In genomic region chr5:43039468-43040286, GRCh38 we compare ENCODE assay signal across 1 cellular context.
TF ChIP-seq lines count a peak whose summit lies in the region.

No MANE protein-coding gene starts in this region.

TF ChIP-seq in K562, 482 proteins besides CTCF, POLR2A, EP300 and RAD21 (continued from another document and continues in another):
- TF ChIP-seq ZNF609 (CRISPR knock-in tag; IDR thresholded peaks at IDR 0.05; ENCODE audit: borderline replicate concordance), result no peak
- no peak; the same call in 1 of the 2 replicates for TF ChIP-seq E2F1 (CRISPR knock-in tag; IDR thresholded peaks at IDR 0.05)
- TF ChIP-seq ETV1 (tag; conservative IDR thresholded peaks at IDR 0.05; ENCODE audit: low read depth), result no peak
- no peak for TF ChIP-seq POLR3A (IDR thresholded peaks at IDR 0.05; ENCODE audit: borderline replicate concordance, extremely low read depth, insufficient read depth, insufficient read length)
- TF ChIP-seq ZNF398 (CRISPR knock-in tag; IDR thresholded peaks at IDR 0.05), result no peak
- no peak for TF ChIP-seq ZNF133 (CRISPR knock-in tag; IDR thresholded peaks at IDR 0.05)
- no peak for TF ChIP-seq POLR3G (IDR thresholded peaks at IDR 0.05; ENCODE audit: extremely low read depth, insufficient read length, insufficient replicate concordance)
- TF ChIP-seq TOE1 (IDR thresholded peaks at IDR 0.05; ENCODE audit: borderline replicate concordance), result no peak; the same call in 1 of the 2 replicates
- TF ChIP-seq TOE1 (CRISPR knock-in tag; IDR thresholded peaks at IDR 0.05; ENCODE audit: borderline replicate concordance, low read depth), result no peak
- TF ChIP-seq EWSR1 (IDR thresholded peaks at IDR 0.05; ENCODE audit: borderline replicate concordance, low read depth, partially characterized antibody), result no peak
- no peak for TF ChIP-seq ZNF280B (CRISPR knock-in tag; IDR thresholded peaks at IDR 0.05)
- TF ChIP-seq ZNF717 (CRISPR knock-in tag; IDR thresholded peaks at IDR 0.05), result no peak
- peak; percentile 72; the same call in 1 of the 2 replicates for TF ChIP-seq CTBP1 (IDR thresholded peaks at IDR 0.05; ENCODE audit: borderline replicate concordance)
- no peak for TF ChIP-seq USF2 (CRISPR knock-in tag; IDR thresholded peaks at IDR 0.05)
- no peak for TF ChIP-seq MED1 (CRISPR knock-in tag; IDR thresholded peaks at IDR 0.05; ENCODE audit: borderline replicate concordance)
- TF ChIP-seq ZEB2 (IDR thresholded peaks at IDR 0.05), result peak; percentile 16; the same call in 1 of the 2 replicates
- no peak for TF ChIP-seq RBM39 (optimal IDR thresholded peaks at IDR 0.05; ENCODE audit: low read depth, low read length)
- TF ChIP-seq ZNF3 (CRISPR knock-in tag; IDR thresholded peaks at IDR 0.05), result no peak
- TF ChIP-seq ETV5 (CRISPR knock-in tag; IDR thresholded peaks at IDR 0.05; ENCODE audit: low read depth), result no peak
- TF ChIP-seq E2F4 (CRISPR knock-in tag; IDR thresholded peaks at IDR 0.05; ENCODE audit: low read depth), result no peak
- TF ChIP-seq ZNF282 (CRISPR knock-in tag; IDR thresholded peaks at IDR 0.05), result no peak
- no peak for TF ChIP-seq ZBTB8A (IDR thresholded peaks at IDR 0.05; ENCODE audit: partially characterized antibody)
- no peak for TF ChIP-seq HSF4 (CRISPR knock-in tag; IDR thresholded peaks at IDR 0.05; ENCODE audit: borderline replicate concordance)
- no peak for TF ChIP-seq CEBPG (CRISPR knock-in tag; IDR thresholded peaks at IDR 0.05)
- TF ChIP-seq CEBPG (tag; conservative IDR thresholded peaks at IDR 0.05 in 1 of 2, IDR thresholded peaks at IDR 0.05 in 1 of 2), result peak in 1 of 2 experiments; percentile 71; a peak in 2 of 4 replicates
- no peak for TF ChIP-seq FOXO4 (CRISPR knock-in tag; IDR thresholded peaks at IDR 0.05)
- TF ChIP-seq EP400 (IDR thresholded peaks at IDR 0.05), result no peak; the same call in 1 of the 2 replicates
- no peak for TF ChIP-seq SPI1 (IDR thresholded peaks at IDR 0.05; ENCODE audit: borderline replicate concordance, low read depth, low read length)
- no peak for TF ChIP-seq TEAD2 (tag; IDR thresholded peaks at IDR 0.05)
- no peak for TF ChIP-seq SUPT5H (IDR thresholded peaks at IDR 0.05)
- TF ChIP-seq CBFB (CRISPR knock-in tag; IDR thresholded peaks at IDR 0.05), result no peak
- no peak for TF ChIP-seq MAX (CRISPR knock-in tag; IDR thresholded peaks at IDR 0.05)
- TF ChIP-seq PTTG1 (tag; IDR thresholded peaks at IDR 0.05; ENCODE audit: low read depth), result no peak
- peak; percentile 61; the same call in 1 of the 2 replicates for TF ChIP-seq MTA3 (IDR thresholded peaks at IDR 0.05; ENCODE audit: borderline replicate concordance)
- no peak for TF ChIP-seq ZNF277 (CRISPR knock-in tag; IDR thresholded peaks at IDR 0.05; ENCODE audit: borderline replicate concordance)
- peak; percentile 78 for TF ChIP-seq L3MBTL2 (IDR thresholded peaks at IDR 0.05)
- no peak for TF ChIP-seq ELF1 (tag; IDR thresholded peaks at IDR 0.05)
- no peak for TF ChIP-seq FOXK2 (conservative IDR thresholded peaks at IDR 0.05 in 1 of 2, IDR thresholded peaks at IDR 0.05 in 1 of 2; ENCODE audit: low read depth in 2 of 2)
- no peak for TF ChIP-seq JUN (IDR thresholded peaks at IDR 0.05; ENCODE audit: borderline replicate concordance, low read depth, low read length)
- no peak for TF ChIP-seq JUN (CRISPR knock-in tag; IDR thresholded peaks at IDR 0.05; ENCODE audit: borderline replicate concordance)
- TF ChIP-seq MYC (IDR thresholded peaks at IDR 0.05; ENCODE audit: low read depth, low read length), result no peak
- TF ChIP-seq MYC (CRISPR knock-in tag; IDR thresholded peaks at IDR 0.05; ENCODE audit: borderline replicate concordance, low read depth), result no peak
- TF ChIP-seq POLR2AphosphoS2 (IDR thresholded peaks at IDR 0.05; ENCODE audit: low read length), result no peak
- no peak for TF ChIP-seq MXI1 (IDR thresholded peaks at IDR 0.05; ENCODE audit: low read depth, low read length)
- TF ChIP-seq ZNF586 (CRISPR knock-in tag; conservative IDR thresholded peaks at IDR 0.05), result no peak
- 0 out of 2 replicates have a peak, but pooled peaks have one; percentile 16 for TF ChIP-seq ERF (CRISPR knock-in tag; IDR thresholded peaks at IDR 0.05)
- TF ChIP-seq ZNF79 (CRISPR knock-in tag; IDR thresholded peaks at IDR 0.05; ENCODE audit: low read depth), result no peak
- TF ChIP-seq ZNF75A (CRISPR knock-in tag; IDR thresholded peaks at IDR 0.05), result no peak
